ENCODE assay signal across 1 cellular context in genomic region chr4:73520821-73521220, GRCh38.
TF ChIP-seq lines count a peak whose summit lies in the region.

No MANE protein-coding gene starts in this region.

TF ChIP-seq in H1, 55 proteins besides CTCF, POLR2A, EP300 and RAD21:
- TF ChIP-seq CBX5 (IDR thresholded peaks at IDR 0.05; ENCODE audit: low read depth, low read length) (no peak), JUN (IDR thresholded peaks at IDR 0.05; ENCODE audit: low read depth, low read length) (no peak), EGR1 (IDR thresholded peaks at IDR 0.05; ENCODE audit: borderline replicate concordance, low read depth, low read length) (no peak), BCL11A (IDR thresholded peaks at IDR 0.05; ENCODE audit: low read depth in 2 of 2, low read length in 2 of 2) (no peak), GABPA (IDR thresholded peaks at IDR 0.05; ENCODE audit: borderline replicate concordance, insufficient read depth, low read length) (no peak), ATF2 (IDR thresholded peaks at IDR 0.05; ENCODE audit: low read length) (no peak), NRF1 (IDR thresholded peaks at IDR 0.05; ENCODE audit: low read depth, low read length) (no peak), NANOG (IDR thresholded peaks at IDR 0.05; ENCODE audit: insufficient read depth, low read depth, low read length, poor library complexity, severe bottlenecking) (no peak), RNF2 (IDR thresholded peaks at IDR 0.05; ENCODE audit: borderline replicate concordance, low read depth, low read length, missing control alignments, poor library complexity, severe bottlenecking) (no peak), GTF2F1 (IDR thresholded peaks at IDR 0.05; ENCODE audit: borderline replicate concordance, low read depth, low read length) (no peak), RBBP5 (IDR thresholded peaks at IDR 0.05; ENCODE audit: borderline replicate concordance, low read depth, low read length) (peak; percentile 63; the same call in 1 of the 2 replicates), RXRA (IDR thresholded peaks at IDR 0.05; ENCODE audit: insufficient read depth, low read depth, low read length) (no peak), RFX5 (IDR thresholded peaks at IDR 0.05; ENCODE audit: borderline replicate concordance, low read depth, low read length) (no peak), CHD2 (IDR thresholded peaks at IDR 0.05; ENCODE audit: low read length) (no peak), POU5F1 (IDR thresholded peaks at IDR 0.05; ENCODE audit: low read depth, low read length) (no peak), JUND (IDR thresholded peaks at IDR 0.05; ENCODE audit: low read length) (peak; percentile 10; the same call in 1 of the 2 replicates), SP1 (IDR thresholded peaks at IDR 0.05; ENCODE audit: low read depth, low read length) (peak; percentile 59; the same call in 1 of the 2 replicates), CEBPB (IDR thresholded peaks at IDR 0.05; ENCODE audit: low read depth, low read length) (no peak), USF2 (IDR thresholded peaks at IDR 0.05; ENCODE audit: low read length) (no peak), TEAD4 (IDR thresholded peaks at IDR 0.05; ENCODE audit: low read depth, low read length) (no peak), KDM5A (IDR thresholded peaks at IDR 0.05; ENCODE audit: low read length) (no peak), BRCA1 (IDR thresholded peaks at IDR 0.05; ENCODE audit: low read depth, low read length) (no peak), TCF12 (IDR thresholded peaks at IDR 0.05; ENCODE audit: low read depth, low read length) (no peak), E2F6 (IDR thresholded peaks at IDR 0.05) (no peak), TAF1 (IDR thresholded peaks at IDR 0.05; ENCODE audit: low read depth, low read length) (peak; percentile 63; the same call in 1 of the 2 replicates), MAX (IDR thresholded peaks at IDR 0.05) (no peak), TBP (IDR thresholded peaks at IDR 0.05; ENCODE audit: low read depth, low read length) (no peak), ZNF274 (IDR thresholded peaks at IDR 0.05; ENCODE audit: borderline replicate concordance, extremely low read depth, low read length) (no peak), BACH1 (IDR thresholded peaks at IDR 0.05; ENCODE audit: low read length) (peak; percentile 88), FOSL1 (IDR thresholded peaks at IDR 0.05; ENCODE audit: insufficient read depth, low read depth, low read length) (no peak), CREB1 (IDR thresholded peaks at IDR 0.05) (no peak), TAF7 (optimal IDR thresholded peaks at IDR 0.05; ENCODE audit: borderline replicate concordance, low read depth, low read length) (no peak), EZH2 (IDR thresholded peaks at IDR 0.05; ENCODE audit: low read depth, low read length, severe bottlenecking) (no peak), SP4 (IDR thresholded peaks at IDR 0.05; ENCODE audit: low read length) (no peak), SAP30 (IDR thresholded peaks at IDR 0.05; ENCODE audit: insufficient read depth, insufficient replicate concordance, low read length) (no peak), SUZ12 (IDR thresholded peaks at IDR 0.05; ENCODE audit: low read length) (no peak), SP2 (IDR thresholded peaks at IDR 0.05; ENCODE audit: low read length) (no peak), CBX8 (IDR thresholded peaks at IDR 0.05; ENCODE audit: borderline replicate concordance, low read depth, low read length) (no peak), CHD7 (IDR thresholded peaks at IDR 0.05; ENCODE audit: insufficient replicate concordance, low read length) (no peak), ATF3 (IDR thresholded peaks at IDR 0.05; ENCODE audit: insufficient read depth, low read depth, low read length) (no peak), SRF (IDR thresholded peaks at IDR 0.05; ENCODE audit: low read depth, low read length) (no peak), KDM4A (IDR thresholded peaks at IDR 0.05; ENCODE audit: low read depth, low read length, severe bottlenecking) (no peak), MAFK (IDR thresholded peaks at IDR 0.05; ENCODE audit: low read depth, low read length) (peak; percentile 82), SIRT6 (IDR thresholded peaks at IDR 0.05; ENCODE audit: low read length) (no peak), YY1 (IDR thresholded peaks at IDR 0.05; ENCODE audit: low read depth, low read length) (peak; percentile 86), CHD1 (IDR thresholded peaks at IDR 0.05; ENCODE audit: low read depth, low read length) (no peak), HDAC2 (IDR thresholded peaks at IDR 0.05; ENCODE audit: borderline replicate concordance in 1 of 2, low read depth in 2 of 2, low read length in 2 of 2) (no peak), ASH2L (IDR thresholded peaks at IDR 0.05; ENCODE audit: low read length) (peak; percentile 41), KDM1A (IDR thresholded peaks at IDR 0.05; ENCODE audit: borderline replicate concordance, low read length) (no peak), POLR2AphosphoS5 (IDR thresholded peaks at IDR 0.05; ENCODE audit: low read depth, low read length) (no peak), CTBP2 (IDR thresholded peaks at IDR 0.05; ENCODE audit: borderline replicate concordance, insufficient read depth, insufficient read length, low read length) (no peak), PHF8 (conservative IDR thresholded peaks at IDR 0.05; ENCODE audit: low read depth, low read length) (no peak), HDAC6 (IDR thresholded peaks at IDR 0.05; ENCODE audit: low read depth, low read length) (no peak), SIX5 (IDR thresholded peaks at IDR 0.05; ENCODE audit: low read depth, low read length) (no peak), SIN3A (conservative IDR thresholded peaks at IDR 0.05 in 1 of 2, IDR thresholded peaks at IDR 0.05 in 1 of 2; ENCODE audit: low read depth in 1 of 2, low read length in 2 of 2) (no peak)
